Comparison of ENCODE assay signal across 15 cellular contexts in the genomic region with DNA sequence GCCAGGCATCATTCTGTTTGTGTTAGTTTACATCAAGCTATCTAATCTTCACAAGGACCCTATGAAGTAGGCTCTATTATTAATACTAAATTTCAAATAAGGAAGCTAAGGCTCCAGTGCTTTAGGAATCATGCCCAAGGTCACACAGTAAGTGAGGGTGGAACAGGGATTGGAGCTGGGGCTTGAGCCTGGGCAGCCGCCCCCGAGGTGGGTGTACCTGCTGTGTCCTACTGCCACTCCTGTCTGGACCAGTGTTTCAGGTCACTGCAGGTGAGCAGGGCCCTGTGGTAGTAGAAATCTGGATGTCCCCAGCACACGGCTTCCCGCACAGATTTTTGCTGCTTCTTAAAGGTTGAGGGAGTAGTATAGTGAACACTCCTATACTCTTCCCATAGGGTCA. TPM values are rescaled to one million over a fixed set of nuclear protein-coding genes. Genes with fewer than 3 reads are reported as not detected.
A peak's percentile ranks its signal among the peaks of the same experiment; 100 is the strongest.
DNase-seq lines count a peak whose midpoint lies in the region; ATAC-seq and TF ChIP-seq lines count a peak whose summit lies in the region.
"Had no signal": no experiment of that assay in that cellular context is flagged by ENCODE, and none has a peak within 500 bp of the region (broad histone marks: within the 10 kb centered on the region; RNA-seq: fewer than 3 reads in every experiment).

No MANE protein-coding gene starts in this region.

- H3K9me3 ChIP-seq in OCI-LY1 (ENCODE audit: low read length), result no peaks in the 10 kb centered on the region
- H3K9me3 ChIP-seq in right cardiac atrium (ENCODE audit: control insufficient read depth, low read length), result no peaks in the 10 kb centered on the region
- H3K9me3 ChIP-seq in spleen, result no peaks in the 10 kb centered on the region
- H3K9me3 ChIP-seq: colonic mucosa had no signal

- TF ChIP-seq CTCF in OCI-LY1 (IDR thresholded peaks at IDR 0.05; ENCODE audit: low read length) (no peak), spleen (IDR thresholded peaks at IDR 0.05 in 8 of 11, conservative IDR thresholded peaks at IDR 0.05 in 3 of 11) (no peak), GM10266 (IDR thresholded peaks at IDR 0.05; ENCODE audit: control insufficient read depth, insufficient read depth, low read depth, missing control alignments) (no peak)

- H3F3A ChIP-seq in OCI-LY1 (ENCODE audit: insufficient read depth, low read length), result no peaks in the 10 kb centered on the region

- H3K9ac ChIP-seq in OCI-LY1 (ENCODE audit: low read length), result no peak overlapping the region; the same call in 1 of the 2 replicates

- H3K4me3 Mint-ChIP-seq in activated CD4-positive, alpha-beta T cell treated with anti-CD3 and anti-CD28 coated beads for 36 hours, result no peak overlapping the region
- H3K4me3 Mint-ChIP-seq in activated CD4-positive, alpha-beta T cell treated with anti-CD3 and anti-CD28 coated beads, Interleukin-2, amount 10 ng/mL, durations not matched to agents 24 days and 14 days, result no peak overlapping the region

- H3K27me3 ChIP-seq in OCI-LY1 (ENCODE audit: insufficient read depth, low read length) (no peaks in the 10 kb centered on the region), right cardiac atrium (ENCODE audit: control insufficient read depth, insufficient read depth) (no peaks in the 10 kb centered on the region), spleen (replicated peaks in 1 of 7) (no peaks in the 10 kb centered on the region)
- H3K27me3 ChIP-seq: colonic mucosa had no signal

- POLR2A ChIA-PET in activated CD4-positive, alpha-beta T cell treated with anti-CD3 and anti-CD28 coated beads for 36 hours (lab: Charles Lee), result interaction anchor here (0.6 kb wide), 1 partner anchor 9 kb away, joined by 3 read pairs; no protein-coding TSS in a partner anchor

- H3K4me1 Mint-ChIP-seq in activated CD4-positive, alpha-beta T cell treated with anti-CD3 and anti-CD28 coated beads for 36 hours, result peaks cover 92% of the 10 kb centered on the region
- peaks cover 84% of the 10 kb centered on the region for H3K4me1 Mint-ChIP-seq in activated CD4-positive, alpha-beta T cell treated with anti-CD3 and anti-CD28 coated beads, Interleukin-2, amount 10 ng/mL, durations not matched to agents 24 days and 14 days

- H3K27me3 Mint-ChIP-seq in activated CD4-positive, alpha-beta T cell treated with anti-CD3 and anti-CD28 coated beads for 36 hours, result no peaks in the 10 kb centered on the region
- H3K27me3 Mint-ChIP-seq in activated CD4-positive, alpha-beta T cell treated with anti-CD3 and anti-CD28 coated beads, Interleukin-2, amount 10 ng/mL, durations not matched to agents 24 days and 14 days, result no peaks in the 10 kb centered on the region

- no peak overlapping the region for H2AFZ ChIP-seq in OCI-LY1 (ENCODE audit: low read length)
- H2AFZ ChIP-seq: PC-9 had no signal

- H4K20me1 ChIP-seq in OCI-LY1 (ENCODE audit: insufficient read depth, low read length), result no peaks in the 10 kb centered on the region

- CTCF ChIA-PET in activated CD4-positive, alpha-beta T cell treated with anti-CD3 and anti-CD28 coated beads for 36 hours (lab: Charles Lee), result interaction anchor here (0.7 to 1.5 kb wide), 2 partner anchors 33 to 155 kb away, joined by 3 to 6 read pairs; no protein-coding TSS in a partner anchor

- WGBS in right cardiac atrium, result 75% methylated on average over 4 of the region's 4 CpGs
- WGBS in spleen, 5 donors, result 74 to 99% (median 79%) methylated on average over 4 of the region's 4 CpGs

- H3K79me2 ChIP-seq in OCI-LY1 (ENCODE audit: insufficient read depth, low read length), result peaks cover 89% of the 10 kb centered on the region

- H3K27ac ChIP-seq in OCI-LY1 (ENCODE audit: low read depth, low read length, poor library complexity, severe bottlenecking) (peak overlapping the region; percentile 84), right cardiac atrium (ENCODE audit: low read length) (peak overlapping the region; percentile 10), spleen (peak overlapping the region in 4 of 8 donors; percentile 98 to 100 (median 100))
- H3K27ac ChIP-seq: colonic mucosa, PC-9 had no signal

- no peaks in the 10 kb centered on the region for H3K9me2 ChIP-seq in OCI-LY1 (ENCODE audit: low read depth, low read length)

- H3K36me3 ChIP-seq in OCI-LY1 (ENCODE audit: insufficient read depth, low read length) (peaks cover 26% of the 10 kb centered on the region; the same call in 1 of the 2 replicates), spleen (peaks cover 0 to 22% (median 0%) of the 10 kb centered on the region in 6 donors)
- H3K36me3 ChIP-seq: colonic mucosa had no signal

- H3K4me1 ChIP-seq in OCI-LY1 (ENCODE audit: insufficient read depth, low read length, severe bottlenecking) (peaks cover 88% of the 10 kb centered on the region), right cardiac atrium (ENCODE audit: control insufficient read depth, insufficient read depth, low read length) (peaks cover 48% of the 10 kb centered on the region), spleen (peaks cover 21 to 96% (median 94%) of the 10 kb centered on the region in 6 donors)

- peak overlapping the region; percentile 27; the same call in 1 of the 2 replicates for H3K4me2 ChIP-seq in OCI-LY1 (ENCODE audit: low read length)
- H3K4me2 ChIP-seq: PC-9 had no signal

- no peak for TF ChIP-seq POLR2A in spleen (IDR thresholded peaks at IDR 0.05)

- peaks cover 31% of the 10 kb centered on the region for H3K36me3 Mint-ChIP-seq in activated CD4-positive, alpha-beta T cell treated with anti-CD3 and anti-CD28 coated beads for 36 hours (ENCODE audit: low read depth)
- peaks cover 34% of the 10 kb centered on the region for H3K36me3 Mint-ChIP-seq in activated CD4-positive, alpha-beta T cell treated with anti-CD3 and anti-CD28 coated beads, Interleukin-2, amount 10 ng/mL, durations not matched to agents 24 days and 14 days (ENCODE audit: low read depth)

- no peaks in the 10 kb centered on the region for H3K9me3 Mint-ChIP-seq in activated CD4-positive, alpha-beta T cell treated with anti-CD3 and anti-CD28 coated beads for 36 hours (ENCODE audit: low read depth)
- no peaks in the 10 kb centered on the region for H3K9me3 Mint-ChIP-seq in activated CD4-positive, alpha-beta T cell treated with anti-CD3 and anti-CD28 coated beads, Interleukin-2, amount 10 ng/mL, durations not matched to agents 24 days and 14 days

- intact Hi-C loops in activated CD4-positive, alpha-beta T cell treated with anti-CD3 and anti-CD28 coated beads for 36 hours (cut with DNase I, micrococcal nuclease), result no loop called here
- intact Hi-C loops in activated CD4-positive, alpha-beta T cell treated with anti-CD3 and anti-CD28 coated beads, Interleukin-2, amount 10 ng/mL, durations not matched to agents 24 days and 14 days (cut with micrococcal nuclease), result no loop called here
- intact Hi-C loops in right cardiac atrium (cut with DNase I) (no loop called here), spleen (cut with DNase I; ENCODE audit: low total_unique reads) (loop anchor here (10.0 kb wide), 1 partner anchor 62 kb away; no protein-coding TSS in a partner anchor)

- no peak overlapping the region for H3K4me3 ChIP-seq in OCI-LY1 (ENCODE audit: low read depth, low read length, poor library complexity, severe bottlenecking)
- no peak overlapping the region for H3K4me3 ChIP-seq in right cardiac atrium (ENCODE audit: low read length)
- no peak overlapping the region for H3K4me3 ChIP-seq in spleen
- H3K4me3 ChIP-seq: colonic mucosa, PC-9 had no signal

- H3K27ac Mint-ChIP-seq in activated CD4-positive, alpha-beta T cell treated with anti-CD3 and anti-CD28 coated beads for 36 hours, result peak overlapping the region; percentile 18
- no peak overlapping the region for H3K27ac Mint-ChIP-seq in activated CD4-positive, alpha-beta T cell treated with anti-CD3 and anti-CD28 coated beads, Interleukin-2, amount 10 ng/mL, durations not matched to agents 24 days and 14 days

- no peak for ATAC-seq in activated CD4-positive, alpha-beta T cell treated with anti-CD3 and anti-CD28 coated beads for 36 hours
- ATAC-seq in right cardiac atrium, result no peak
- ATAC-seq in GM21529 (IDR thresholded peaks at IDR 0.05; ENCODE audit: unreplicated experiment), result no peak
- ATAC-seq: SK-N-SH treated with all-trans-retinoic acid at 6 μM for 48 hours had no signal

- DNase-seq in activated CD4-positive, alpha-beta T cell treated with anti-CD3 and anti-CD28 coated beads for 36 hours, result no peak
- no peak for DNase-seq in activated CD4-positive, alpha-beta T cell treated with anti-CD3 and anti-CD28 coated beads, Interleukin-2, amount 10 ng/mL, durations not matched to agents 24 days and 14 days
- DNase-seq in right cardiac atrium (no peak), spleen (peak; percentile 34), GM10266 (ENCODE audit: extremely low spot score) (no peak)
- DNase-seq in activated CD4-positive, CD25-positive, alpha-beta regulatory T cell treated with anti-CD3 and anti-CD28 coated beads, Interleukin-2, amount 50 U/mL, for 72 hours, result no peak
- DNase-seq: 8988T; activated gamma-delta T cell treated with Interleukin-2 at 50 U/mL for 16 hours; colonic mucosa; NCI-H187; PC-9; stimulated activated CD4-positive, alpha-beta T cell treated with anti-CD3 and anti-CD28 coated beads, Interleukin-4, amount 100 ng/mL, for 1 hour had no signal

RNA-seq across cellular contexts. Expression of gene KLF13, which starts 6.5 kb away (rescaled TPM):
- 100 to 1,000 TPM; 147 to 212 TPM for total RNA-seq in activated CD4-positive, alpha-beta T cell treated with anti-CD3 and anti-CD28 coated beads for 36 hours
- total RNA-seq in activated CD4-positive, alpha-beta T cell treated with anti-CD3 and anti-CD28 coated beads, Interleukin-2, amount 10 ng/mL, durations not matched to agents 24 days and 14 days, result 122 and 135 TPM in 2 replicates
- total RNA-seq in right cardiac atrium, result 100 to 1,000 TPM in 2 of 4 donors, 10 to 100 TPM in 2; 42.3 to 108 (median 88.2) TPM
- polyA plus RNA-seq in right cardiac atrium, result 52.7 TPM
- 100 to 1,000 TPM in 1 of 7 donors, 10 to 100 TPM in 6; 71.6 to 111 (median 85.8) TPM for total RNA-seq in spleen
- polyA plus RNA-seq in spleen, result 10 to 100 TPM; 21.8 to 43.3 (median 43.1) TPM
